ENCODE assay signal across 14 cellular contexts in the genomic region with DNA sequence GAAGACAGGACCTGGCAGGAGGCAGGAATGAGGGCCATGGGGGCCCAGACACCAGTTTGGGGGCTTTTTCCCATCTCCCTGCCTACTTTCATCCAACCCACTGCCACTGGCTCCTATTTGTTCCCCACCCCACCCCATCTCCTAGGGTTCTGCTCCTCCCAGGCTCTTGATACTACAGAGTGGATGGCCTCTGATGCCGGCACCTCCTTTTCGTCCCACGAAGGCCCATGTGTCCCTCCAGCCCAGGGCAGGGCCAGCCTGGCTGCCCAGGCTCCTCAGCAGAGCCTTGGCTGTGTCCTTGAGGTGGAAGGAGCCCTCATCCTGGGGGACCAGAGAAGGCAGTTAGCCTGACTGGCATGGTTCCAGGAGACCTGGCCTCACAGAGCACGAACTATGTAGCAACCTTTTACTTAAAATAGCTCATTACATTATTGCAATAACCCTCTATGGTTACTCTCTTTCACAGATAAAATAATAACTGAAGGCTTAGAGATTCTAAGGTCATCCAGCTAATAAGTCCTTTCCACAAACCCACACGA. TPM values are rescaled to one million over a fixed set of nuclear protein-coding genes. Genes with fewer than 3 reads are reported as not detected.
DNase-seq lines count a peak whose midpoint lies in the region; ATAC-seq and TF ChIP-seq lines count a peak whose summit lies in the region.
"Had no signal": no experiment of that assay in that cellular context is flagged by ENCODE, and none has a peak within 500 bp of the region (broad histone marks: within the 10 kb centered on the region; RNA-seq: fewer than 3 reads in every experiment).

No MANE protein-coding gene starts in this region.

- TSS peak; percentile 70 for BruUV-seq in Panc1 (replicated peaks; lab: Mats Ljungman, UMichigan)

- ATAC-seq in heart right ventricle, result peak in 2 of 8 donors; percentile 4
- ATAC-seq in left ventricle myocardium superior, result no peak
- no peak for ATAC-seq in Panc1

- H3K4me1 ChIP-seq in heart right ventricle (peaks cover 16 to 46% (median 34%) of the 10 kb centered on the region in 9 donors), Panc1 (ENCODE audit: control insufficient read depth, insufficient read depth, low read length) (peaks cover 21% of the 10 kb centered on the region), thyroid gland (peaks cover 51 to 76% of the 10 kb centered on the region in 2 donors)

- POLR2A ChIA-PET in Panc1 (lab: Charles Lee), result interaction anchor here (0.6 to 1.8 kb wide), 2 partner anchors 11 to 147 kb away, joined by 3 to 6 read pairs; no protein-coding TSS in a partner anchor

- TF ChIP-seq POLR2A in thyroid gland (IDR thresholded peaks at IDR 0.05), result no peak

- DNase-seq in heart right ventricle (no peak), left ventricle myocardium superior (no peak), Panc1 (ENCODE audit: low read depth, low spot score) (no peak), choroid plexus epithelial cell (ENCODE audit: low read depth) (peak; percentile 38), thyroid gland (peak; percentile 63 to 67), NCI-H146 treated with DMSO at 0.1 percent for 48 hours (lab: John Stamatoyannopoulos, UW; ENCODE audit: unreplicated experiment) (no peak), OCI-M2 (lab: John Stamatoyannopoulos, UW; ENCODE audit: unreplicated experiment) (no peak), cerebellar cortex (ENCODE audit: low spot score) (no peak)
- DNase-seq: NCI-H2029, NCI-H510A treated with DMSO at 0.1 percent for 48 hours, Peyer's patch, SIG-M5 had no signal

- 44 to 52% methylated on average over 5 of the region's 5 CpGs for WGBS in heart right ventricle, 2 donors
- WGBS in thyroid gland, 2 donors, result 64 to 75% methylated on average over 5 of the region's 5 CpGs

- H3K4me3 ChIP-seq in heart right ventricle (no peak overlapping the region), Panc1 (ENCODE audit: low read depth in 2 of 2, low read length in 2 of 2) (no peak overlapping the region), choroid plexus epithelial cell (ENCODE audit: low read depth, low read length) (no peak overlapping the region), thyroid gland (replicated peaks in 1 of 3) (no peak overlapping the region)
- H3K4me3 ChIP-seq: BLaER1 treated with 17β-estradiol and CSF1 and Interleukin-3, amounts not matched to agents 10 nM and 100 nM; GM23338; Peyer's patch had no signal

- H3K36me3 ChIP-seq in heart right ventricle (peaks cover 0 to 73% (median 35%) of the 10 kb centered on the region in 9 donors), Panc1 (ENCODE audit: control insufficient read depth, insufficient read depth, low read length) (peaks cover 9% of the 10 kb centered on the region; the same call in 1 of the 2 replicates), thyroid gland (peaks cover under 1 to 14% of the 10 kb centered on the region in 2 donors)

- H3K9me3 ChIP-seq in heart right ventricle (no peaks in the 10 kb centered on the region), Panc1 (ENCODE audit: control insufficient read depth, insufficient read depth, low read depth, low read length) (no peaks in the 10 kb centered on the region), thyroid gland (no peaks in the 10 kb centered on the region)
- H3K9me3 ChIP-seq: BLaER1 treated with 17β-estradiol and CSF1 and Interleukin-3, amounts not matched to agents 10 nM and 100 nM; Peyer's patch had no signal

- H3K27me3 ChIP-seq in heart right ventricle (no peaks in the 10 kb centered on the region), Panc1 (ENCODE audit: control insufficient read depth, insufficient read depth, low read length) (no peaks in the 10 kb centered on the region), thyroid gland (no peaks in the 10 kb centered on the region)
- H3K27me3 ChIP-seq: BLaER1 treated with 17β-estradiol and CSF1 and Interleukin-3, amounts not matched to agents 10 nM and 100 nM; Peyer's patch had no signal

- CTCF ChIA-PET in Panc1 (lab: Charles Lee), result no interaction called here

- peak overlapping the region in 7 of 10 donors; percentile 14 to 65 (median 43) for H3K27ac ChIP-seq in heart right ventricle
- H3K27ac ChIP-seq in Panc1 (ENCODE audit: low read length), result no peak overlapping the region
- peak overlapping the region; percentile 11 to 45 (median 11) for H3K27ac ChIP-seq in thyroid gland
- H3K27ac ChIP-seq: BLaER1 treated with 17β-estradiol and CSF1 and Interleukin-3, amounts not matched to agents 10 nM and 100 nM; Peyer's patch had no signal

- in situ Hi-C loops in Panc1 (cut with HindIII; ENCODE audit: low pct_unique_long_range_greater_than_20kb, low sequenced_read_pairs), result no loop called here

- no peak for TF ChIP-seq CTCF in heart right ventricle (IDR thresholded peaks at IDR 0.05)
- no peak for TF ChIP-seq CTCF in Panc1 (IDR thresholded peaks at IDR 0.05)
- TF ChIP-seq CTCF in choroid plexus epithelial cell (conservative IDR thresholded peaks at IDR 0.05; ENCODE audit: low read depth, low read length), result no peak
- TF ChIP-seq CTCF in thyroid gland (IDR thresholded peaks at IDR 0.05), result no peak

- intact Hi-C loops in heart right ventricle (cut with DNase I) (no loop called here), left ventricle myocardium superior (cut with micrococcal nuclease) (no loop called here), Panc1 (cut with micrococcal nuclease; ENCODE audit: unreplicated experiment) (no loop called here), thyroid gland (cut with DNase I) (no loop called here)

RNA-seq across cellular contexts. Expression of a gene that starts 3.5 kb away (rescaled TPM):
- total RNA-seq in heart right ventricle, result 100 to 1,000 TPM; 125 to 164 (median 147) TPM
- polyA plus RNA-seq in heart right ventricle, result 100 to 1,000 TPM in 1 of 2 donors, 10 to 100 TPM in 1; 74.3 to 132 TPM
- 137 TPM for total RNA-seq in left ventricle myocardium superior
- total RNA-seq in Panc1 (2021; ENCODE audit: unreplicated experiment), result 178 TPM
- polyA plus RNA-seq in Panc1 (2012; ENCODE audit: insufficient read length), result 145 TPM
- total RNA-seq in thyroid gland, result 10 to 100 TPM; 54.2 to 90.8 (median 79.3) TPM

RNA-seq across cellular contexts. Expression of a gene that starts 8.4 kb away (rescaled TPM):
- total RNA-seq in heart right ventricle, result 10 to 100 TPM in 3 of 10 donors, 1 to 10 TPM in 7; 5.5 to 13.5 (median 8.0) TPM
- polyA plus RNA-seq in heart right ventricle, result 1 to 10 TPM; 6.4 to 7.3 TPM
- total RNA-seq in left ventricle myocardium superior, result 7.6 TPM
- total RNA-seq in Panc1 (2021; ENCODE audit: unreplicated experiment), result 3.5 TPM
- 1.9 TPM for polyA plus RNA-seq in Panc1 (2012; ENCODE audit: insufficient read length)
- total RNA-seq in thyroid gland, result 10 to 100 TPM; 30.5 to 47.4 (median 37.8) TPM

RNA-seq across cellular contexts. Expression of a gene that starts 18.4 kb away (rescaled TPM):
- total RNA-seq in heart right ventricle, result not detected
- not detected for polyA plus RNA-seq in heart right ventricle
- not detected for total RNA-seq in left ventricle myocardium superior
- not detected for total RNA-seq in Panc1 (2021; ENCODE audit: unreplicated experiment)
- polyA plus RNA-seq in Panc1 (2012; ENCODE audit: insufficient read length), result not detected
- not detected for total RNA-seq in thyroid gland
- total RNA-seq: GM23338, Peyer's patch had no signal
- polyA plus RNA-seq: GM23338 had no signal

RNA-seq across cellular contexts. Expression of a gene that starts 19.8 kb away (rescaled TPM):
- total RNA-seq in heart right ventricle (1 to 10 TPM in 9 of 10 donors, under 1 TPM in 1; 0.80 to 2.3 (median 1.7) TPM), left ventricle myocardium superior (0.72 TPM), Panc1 (2021; ENCODE audit: unreplicated experiment) (26.1 TPM), thyroid gland (100 to 1,000 TPM in 2 of 4 donors, 10 to 100 TPM in 2; 61.2 to 154 (median 105) TPM)
- polyA plus RNA-seq in heart right ventricle, result 1 to 10 TPM; 1.3 to 5.3 TPM
- polyA plus RNA-seq in Panc1 (2012; ENCODE audit: insufficient read length), result 15.5 TPM
- total RNA-seq: GM23338 had no signal
- polyA plus RNA-seq: GM23338 had no signal

RNA-seq across cellular contexts. Expression of a gene that starts 52.9 kb away (rescaled TPM):
- total RNA-seq in heart right ventricle (1 to 10 TPM in 3 of 10 donors, under 1 TPM in 6, not detected in 1; 0.42 to 2.8 (median 0.68) TPM), left ventricle myocardium superior (0.97 TPM), Panc1 (2021; ENCODE audit: unreplicated experiment) (29.4 TPM), thyroid gland (1 to 10 TPM in 1 of 4 donors, under 1 TPM in 3; 0.27 to 1.7 (median 0.61) TPM)
- polyA plus RNA-seq in heart right ventricle, result 1 to 10 TPM in 1 of 2 donors, under 1 TPM in 1; 0.35 to 1.0 TPM
- 15.3 TPM for polyA plus RNA-seq in Panc1 (2012; ENCODE audit: insufficient read length)

Comparison
In these comparisons a context has a peak if more than half of its experiments do, and no peak if none do; other contexts are left out.
1. DNase-seq: peak in choroid plexus epithelial cell (single experiment) and thyroid gland (2 of 2); none in heart right ventricle (0 of 2), left ventricle myocardium superior (single experiment), Panc1 (single experiment), NCI-H146 treated with DMSO at 0.1 percent for 48 hours (single experiment), OCI-M2 (single experiment) and cerebellar cortex (single experiment).